24 cellular contexts compared by ENCODE assay signal in genomic region chrX:9597361-9598035, GRCh38.
"Had no signal": no experiment of that assay in that cellular context is flagged by ENCODE, and none has a peak within 500 bp of the region (broad histone marks: within the 10 kb centered on the region; RNA-seq: fewer than 3 reads in every experiment).

No MANE protein-coding gene starts in this region.

- H3K27ac Mint-ChIP-seq: activated naive CD8-positive, alpha-beta T cell treated with anti-CD3 and anti-CD28 coated beads, Interleukin-2, amount 10 ng/mL, durations not matched to agents 7 days and 5 days; activated T-helper 2 cell treated with anti-CD3 and anti-CD28 coated beads, Interferon-gamma antibody, Interleukin-2, Interleukin-4, amounts not matched to agents 10 μg/mL and 5 μg/mL and 100 μg/mL, durations not matched to agents 14 hours and 24 hours and 36 hours; endodermal cell; memory B cell; stimulated activated naive CD8-positive, alpha-beta T cell treated with anti-CD3 and anti-CD28 coated beads, Interleukin-15, amount 100 ng/mL, for 72 hours; T-helper 1 cell treated with Interleukin-12 subunit alpha and Interleukin-12 subunit beta and Interleukin-4 antibody, amounts not matched to agents 30 μg/mL and 1 μg/mL, for 36 hours; type B pancreatic cell had no signal

- H3K4me3 ChIP-seq: colonic mucosa, gastroesophageal sphincter, heart left ventricle, mucosa of descending colon, pancreas, right lobe of liver, smooth muscle cell had no signal

- DNase-seq: activated CD4-positive, alpha-beta T cell treated with anti-CD3 and anti-CD28 coated beads, Interleukin-2, amount 50 U/mL, for 4 hours; activated naive CD4-positive, alpha-beta T cell treated with Interleukin-2 at 50 U/mL for 16 hours; activated naive CD8-positive, alpha-beta T cell treated with anti-CD3 and anti-CD28 coated beads, Interleukin-2, amount 10 ng/mL, durations not matched to agents 7 days and 5 days; activated T-cell treated with anti-CD3 and anti-CD28 coated beads, Interleukin-2, amount 50 U/mL, for 1 hour; central memory CD4-positive, alpha-beta T cell; colonic mucosa; endodermal cell; heart left ventricle; immature natural killer cell; kidney glomerular epithelial cell; mucosa of descending colon; naive thymus-derived CD8-positive, alpha-beta T cell; stimulated activated CD4-positive, alpha-beta T cell treated with anti-CD3 and anti-CD28 coated beads, Interleukin-4, amount 100 ng/mL, for 1 hour; stimulated activated naive CD8-positive, alpha-beta T cell treated with anti-CD3 and anti-CD28 coated beads, Interleukin-15, amount 100 ng/mL, for 72 hours; WERI-Rb-1 had no signal

- ATAC-seq: gastroesophageal sphincter; heart left ventricle; mucosa of descending colon; naive thymus-derived CD8-positive, alpha-beta T cell; stimulated activated naive CD8-positive, alpha-beta T cell treated with anti-CD3 and anti-CD28 coated beads, Interleukin-15, amount 100 ng/mL, for 72 hours had no signal

- H3K4me1 Mint-ChIP-seq: activated naive CD8-positive, alpha-beta T cell treated with anti-CD3 and anti-CD28 coated beads, Interleukin-2, amount 10 ng/mL, durations not matched to agents 7 days and 5 days had no signal

- H3K9me3 Mint-ChIP-seq: activated naive CD8-positive, alpha-beta T cell treated with anti-CD3 and anti-CD28 coated beads, Interleukin-2, amount 10 ng/mL, durations not matched to agents 7 days and 5 days; activated T-helper 2 cell treated with anti-CD3 and anti-CD28 coated beads, Interferon-gamma antibody, Interleukin-2, Interleukin-4, amounts not matched to agents 10 μg/mL and 5 μg/mL and 100 μg/mL, durations not matched to agents 14 hours and 24 hours and 36 hours; immature natural killer cell; stimulated activated naive CD8-positive, alpha-beta T cell treated with anti-CD3 and anti-CD28 coated beads, Interleukin-15, amount 100 ng/mL, for 72 hours; T-helper 1 cell treated with Interleukin-12 subunit alpha and Interleukin-12 subunit beta and Interleukin-4 antibody, amounts not matched to agents 30 μg/mL and 1 μg/mL, for 36 hours had no signal

- H3K4me3 Mint-ChIP-seq: activated naive CD8-positive, alpha-beta T cell treated with anti-CD3 and anti-CD28 coated beads, Interleukin-2, amount 10 ng/mL, durations not matched to agents 7 days and 5 days; brain; endodermal cell; immature natural killer cell; memory B cell; naive thymus-derived CD8-positive, alpha-beta T cell; stimulated activated naive CD8-positive, alpha-beta T cell treated with anti-CD3 and anti-CD28 coated beads, Interleukin-15, amount 100 ng/mL, for 72 hours; T-helper 1 cell treated with Interleukin-12 subunit alpha and Interleukin-12 subunit beta and Interleukin-4 antibody, amounts not matched to agents 30 μg/mL and 1 μg/mL, for 36 hours; type B pancreatic cell had no signal

- H3K27me3 Mint-ChIP-seq: activated naive CD8-positive, alpha-beta T cell treated with anti-CD3 and anti-CD28 coated beads, Interleukin-2, amount 10 ng/mL, durations not matched to agents 7 days and 5 days; brain; memory B cell; naive thymus-derived CD8-positive, alpha-beta T cell; stimulated activated naive CD8-positive, alpha-beta T cell treated with anti-CD3 and anti-CD28 coated beads, Interleukin-15, amount 100 ng/mL, for 72 hours; type B pancreatic cell had no signal
